Comparison of ENCODE assay signal across 22 cellular contexts in the genomic region with DNA sequence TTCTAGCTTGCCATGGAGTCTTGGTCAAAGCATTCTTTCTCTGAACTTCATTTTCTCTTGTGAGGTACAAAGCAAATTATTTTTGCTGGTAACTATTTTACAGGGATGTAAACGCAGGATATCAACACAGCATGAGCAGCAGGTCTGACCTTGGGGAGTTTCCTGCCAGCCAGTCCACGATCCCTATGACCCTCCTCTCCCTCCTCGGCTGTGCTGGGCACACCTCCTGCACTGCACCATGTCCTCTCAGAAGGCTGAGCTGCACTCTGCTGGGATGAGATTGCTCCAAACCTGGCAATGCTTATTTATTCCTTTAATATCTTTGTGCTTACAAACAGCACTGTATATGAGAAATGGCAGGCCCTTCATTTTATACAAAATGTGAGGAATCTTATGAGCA. TPM values are rescaled to one million over a fixed set of nuclear protein-coding genes. Genes with fewer than 3 reads are reported as not detected.
"Had no signal": no experiment of that assay in that cellular context is flagged by ENCODE, and none has a peak within 500 bp of the region (broad histone marks: within the 10 kb centered on the region; RNA-seq: fewer than 3 reads in every experiment).

No MANE protein-coding gene starts in this region.

- H3K4me1 ChIP-seq: body of pancreas had no signal

- H3K36me3 ChIP-seq: ascending aorta had no signal

- H3K27me3 ChIP-seq: ascending aorta, body of pancreas had no signal

- H3K27ac ChIP-seq: ascending aorta, body of pancreas had no signal

- DNase-seq: activated B cell treated with CpG ODN at 0.5 μM for 24 hours; activated CD4-positive, alpha-beta T cell treated with anti-CD3 and anti-CD28 coated beads for 1 hour; activated CD4-positive, alpha-beta T cell treated with anti-CD3 and anti-CD28 coated beads, Interleukin-2, amount 10 ng/mL, durations not matched to agents 24 days and 14 days; activated CD4-positive, alpha-beta T cell treated with anti-CD3 and anti-CD28 coated beads, Interleukin-2, amount 50 U/mL, for 48 hours; activated CD8-positive, alpha-beta memory T cell treated with anti-CD3 and anti-CD28 coated beads, Interleukin-2, amount 10 ng/mL, durations not matched to agents 7 days and 5 days; activated effector memory CD4-positive, alpha-beta T cell treated with Interleukin-2 at 50 U/mL for 16 hours; activated naive CD4-positive, alpha-beta T cell; activated T-cell treated with anti-CD3 and anti-CD28 coated beads, Interleukin-2, amount 50 U/mL, for 24 hours; amniotic stem cell; body of pancreas; MM.1S; NCI-H1105 treated with DMSO at 0.1 percent for 48 hours; NCI-H1436 treated with DMSO at 0.1 percent for 48 hours; NCI-H187; NCI-H2081; NCI-H446; NCI-H524; SIG-M5; T-cell; T-helper 2 cell; T1000 had no signal

- H3K9me3 ChIP-seq: ascending aorta, body of pancreas had no signal

- H3K4me3 ChIP-seq: ascending aorta, body of pancreas had no signal

- ATAC-seq: activated CD8-positive, alpha-beta memory T cell treated with anti-CD3 and anti-CD28 coated beads, Interleukin-2, amount 10 ng/mL, durations not matched to agents 7 days and 5 days; body of pancreas; T-cell had no signal

RNA-seq across cellular contexts. Expression of a gene that starts 41.4 kb away (rescaled TPM):
- total RNA-seq: activated B cell treated with CpG ODN at 0.5 μM for 24 hours had no signal
